Comparison of ENCODE assay signal across 13 cellular contexts in genomic region chr11:12123799-12124198, GRCh38. TPM values are rescaled to one million over a fixed set of nuclear protein-coding genes. Genes with fewer than 3 reads are reported as not detected.
DNase-seq lines count a peak whose midpoint lies in the region; ATAC-seq and TF ChIP-seq lines count a peak whose summit lies in the region.
"Had no signal": no experiment of that assay in that cellular context is flagged by ENCODE, and none has a peak within 500 bp of the region (broad histone marks: within the 10 kb centered on the region; RNA-seq: fewer than 3 reads in every experiment).

No MANE protein-coding gene starts in this region.

- H3K4me3 ChIP-seq in heart left ventricle (no peak overlapping the region), brain microvascular endothelial cell (ENCODE audit: low read depth, low read length) (no peak overlapping the region), right atrium auricular region (no peak overlapping the region), transverse colon (no peak overlapping the region)

- TF ChIP-seq POLR2A in heart left ventricle (IDR thresholded peaks at IDR 0.05), result no peak
- no peak for TF ChIP-seq POLR2A in transverse colon (IDR thresholded peaks at IDR 0.05)

- TF ChIP-seq EP300 in transverse colon (IDR thresholded peaks at IDR 0.05; ENCODE audit: low read depth), result no peak

- H3K4me1 ChIP-seq in heart left ventricle (peaks cover 0 to 80% (median 54%) of the 10 kb centered on the region in 12 donors), right atrium auricular region (peaks cover 0 to 68% of the 10 kb centered on the region in 2 donors), transverse colon (peaks cover 24 to 73% (median 40%) of the 10 kb centered on the region in 4 donors)

- no peaks in the 10 kb centered on the region for H3K9me3 ChIP-seq in heart left ventricle
- H3K9me3 ChIP-seq in right atrium auricular region, result no peaks in the 10 kb centered on the region
- H3K9me3 ChIP-seq in transverse colon, result no peaks in the 10 kb centered on the region

- DNase-seq in Right ventricle myocardium superior, result no peak
- no peak for DNase-seq in heart left ventricle
- DNase-seq in brain microvascular endothelial cell, result no peak
- DNase-seq in right atrium auricular region (ENCODE audit: low spot score), result no peak
- DNase-seq in transverse colon, result no peak
- DNase-seq in activated naive CD4-positive, alpha-beta T cell (lab: John Stamatoyannopoulos, UW), result no peak
- DNase-seq in NK-92 (lab: John Stamatoyannopoulos, UW; ENCODE audit: unreplicated experiment), result no peak
- DNase-seq: activated naive CD4-positive, alpha-beta T cell treated with anti-CD3 and anti-CD28 coated beads, Interleukin-2, amount 10 ng/mL, durations not matched to agents 7 days and 5 days; DMS153; naive thymus-derived CD8-positive, alpha-beta T cell; NCI-H345; small intestine had no signal

- WGBS in heart left ventricle, 4 donors, result 64 to 75% (median 69%) methylated on average over 3 of the region's 3 CpGs
- 62 to 71% methylated on average over 1 to 3 of the region's 3 CpGs for WGBS in transverse colon (ENCODE audit: low coverage in 1 of 2), 2 donors

- no peaks in the 10 kb centered on the region for H3K36me3 ChIP-seq in heart left ventricle
- H3K36me3 ChIP-seq in brain microvascular endothelial cell (replicated peaks), result peaks cover 75% of the 10 kb centered on the region
- no peaks in the 10 kb centered on the region for H3K36me3 ChIP-seq in right atrium auricular region
- no peaks in the 10 kb centered on the region for H3K36me3 ChIP-seq in transverse colon

- H3K27me3 ChIP-seq in heart left ventricle (no peaks in the 10 kb centered on the region), brain microvascular endothelial cell (replicated peaks) (no peaks in the 10 kb centered on the region), right atrium auricular region (no peaks in the 10 kb centered on the region), transverse colon (no peaks in the 10 kb centered on the region)

- no peak for TF ChIP-seq CTCF in heart left ventricle (IDR thresholded peaks at IDR 0.05)
- TF ChIP-seq CTCF in brain microvascular endothelial cell (IDR thresholded peaks at IDR 0.05; ENCODE audit: low read depth, low read length, missing control alignments), result no peak
- no peak for TF ChIP-seq CTCF in right atrium auricular region (IDR thresholded peaks at IDR 0.05)
- no peak for TF ChIP-seq CTCF in transverse colon (IDR thresholded peaks at IDR 0.05)

- intact Hi-C loops in Right ventricle myocardium superior (cut with DNase I), result no loop called here
- intact Hi-C loops in heart left ventricle (cut with DNase I), result no loop called here
- intact Hi-C loops in transverse colon (cut with DNase I; ENCODE audit: low total_unique reads), result no loop called here

- ATAC-seq in Right ventricle myocardium superior (ENCODE audit: poor library complexity), result peak; percentile 35
- ATAC-seq in heart left ventricle, result no peak
- no peak for ATAC-seq in HG02588 (IDR thresholded peaks at IDR 0.05; ENCODE audit: unreplicated experiment)
- ATAC-seq: naive thymus-derived CD8-positive, alpha-beta T cell had no signal

- H3K27ac ChIP-seq in heart left ventricle (peak overlapping the region in 2 of 12 donors; percentile 18 to 68), brain microvascular endothelial cell (peak overlapping the region; percentile 79), right atrium auricular region (peak overlapping the region; percentile 12 to 24), transverse colon (peak overlapping the region; percentile 32 to 74 (median 44))

- in situ Hi-C loops in brain microvascular endothelial cell (cut with HindIII; ENCODE audit: low pct_ligation_motif_present, low sequenced_read_pairs) (no loop called here), transverse colon (cut with MboI; ENCODE audit: low pct_ligation_motif_present in 1 of 4, low pct_unique_long_range_greater_than_20kb in 1 of 4, low sequenced_read_pairs in 3 of 4) (no loop called here)

RNA-seq across cellular contexts. Expression of gene MICAL2, which starts 13.4 kb away (rescaled TPM):
- 34.8 TPM for total RNA-seq in Right ventricle myocardium superior
- total RNA-seq in heart left ventricle, result 100 to 1,000 TPM in 2 of 9 donors, 10 to 100 TPM in 7; 48.2 to 110 (median 87.8) TPM
- 10 to 100 TPM; 37.6 to 86.4 TPM for polyA plus RNA-seq in heart left ventricle
- total RNA-seq in right atrium auricular region, result 10 to 100 TPM; 77.6 to 84.5 TPM
- 100 to 1,000 TPM; 309 to 483 (median 316) TPM for total RNA-seq in transverse colon
